1 cellular context compared by ENCODE assay signal in the genomic region with DNA sequence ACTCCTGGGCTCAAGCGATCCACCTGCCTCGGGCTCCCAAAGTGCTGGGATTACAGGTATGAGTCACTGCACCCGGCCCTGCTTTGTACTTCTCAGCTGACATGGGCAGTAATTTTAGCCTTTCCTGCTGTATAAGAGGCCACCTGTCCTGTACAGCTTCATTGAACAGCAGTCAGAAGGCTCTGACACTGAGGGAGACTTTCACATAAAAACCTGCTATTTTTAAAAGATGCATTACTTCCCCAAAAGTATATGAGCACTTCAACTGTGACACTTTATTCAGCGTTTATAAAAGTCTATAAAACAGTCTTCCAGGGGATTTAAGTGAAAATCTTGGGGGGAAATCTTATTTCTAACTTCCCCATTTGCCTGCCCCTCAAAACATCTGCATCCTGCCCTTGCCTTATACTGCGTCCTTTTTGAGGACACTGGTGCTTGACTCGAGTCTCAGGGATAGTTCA.
TF ChIP-seq lines count a peak whose summit lies in the region.

No MANE protein-coding gene starts in this region.

TF ChIP-seq in GM12878, 131 proteins besides CTCF, POLR2A, EP300 and RAD21:
- peak; percentile 39; the same call in 1 of the 2 replicates for TF ChIP-seq CREM (IDR thresholded peaks at IDR 0.05; ENCODE audit: low read depth)
- TF ChIP-seq IKZF2 (IDR thresholded peaks at IDR 0.05) = peak; percentile 45 to 47; a peak in 2 of 4 replicates
- TF ChIP-seq, protein P1, sequence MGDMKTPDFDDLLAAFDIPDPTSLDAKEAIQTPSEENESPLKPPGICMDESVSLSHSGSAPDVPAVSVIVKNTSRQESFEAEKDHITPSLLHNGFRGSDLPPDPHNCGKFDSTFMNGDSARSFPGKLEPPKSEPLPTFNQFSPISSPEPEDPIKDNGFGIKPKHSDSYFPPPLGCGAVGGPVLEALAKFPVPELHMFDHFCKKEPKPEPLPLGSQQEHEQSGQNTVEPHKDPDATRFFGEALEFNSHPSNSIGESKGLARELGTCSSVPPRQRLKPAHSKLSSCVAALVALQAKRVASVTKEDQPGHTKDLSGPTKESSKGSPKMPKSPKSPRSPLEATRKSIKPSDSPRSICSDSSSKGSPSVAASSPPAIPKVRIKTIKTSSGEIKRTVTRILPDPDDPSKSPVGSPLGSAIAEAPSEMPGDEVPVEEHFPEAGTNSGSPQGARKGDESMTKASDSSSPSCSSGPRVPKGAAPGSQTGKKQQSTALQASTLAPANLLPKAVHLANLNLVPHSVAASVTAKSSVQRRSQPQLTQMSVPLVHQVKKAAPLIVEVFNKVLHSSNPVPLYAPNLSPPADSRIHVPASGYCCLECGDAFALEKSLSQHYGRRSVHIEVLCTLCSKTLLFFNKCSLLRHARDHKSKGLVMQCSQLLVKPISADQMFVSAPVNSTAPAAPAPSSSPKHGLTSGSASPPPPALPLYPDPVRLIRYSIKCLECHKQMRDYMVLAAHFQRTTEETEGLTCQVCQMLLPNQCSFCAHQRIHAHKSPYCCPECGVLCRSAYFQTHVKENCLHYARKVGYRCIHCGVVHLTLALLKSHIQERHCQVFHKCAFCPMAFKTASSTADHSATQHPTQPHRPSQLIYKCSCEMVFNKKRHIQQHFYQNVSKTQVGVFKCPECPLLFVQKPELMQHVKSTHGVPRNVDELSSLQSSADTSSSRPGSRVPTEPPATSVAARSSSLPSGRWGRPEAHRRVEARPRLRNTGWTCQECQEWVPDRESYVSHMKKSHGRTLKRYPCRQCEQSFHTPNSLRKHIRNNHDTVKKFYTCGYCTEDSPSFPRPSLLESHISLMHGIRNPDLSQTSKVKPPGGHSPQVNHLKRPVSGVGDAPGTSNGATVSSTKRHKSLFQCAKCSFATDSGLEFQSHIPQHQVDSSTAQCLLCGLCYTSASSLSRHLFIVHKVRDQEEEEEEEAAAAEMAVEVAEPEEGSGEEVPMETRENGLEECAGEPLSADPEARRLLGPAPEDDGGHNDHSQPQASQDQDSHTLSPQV (IDR thresholded peaks at IDR 0.05) = no peak
- peak; percentile 51; the same call in 1 of the 2 replicates for TF ChIP-seq TCF12 (IDR thresholded peaks at IDR 0.05; ENCODE audit: low read depth, low read length)
- TF ChIP-seq JUNB (IDR thresholded peaks at IDR 0.05) = peak; percentile 68
- 0 out of 2 replicates have a peak, but pooled peaks have one; percentile 48 for TF ChIP-seq TCF3 (IDR thresholded peaks at IDR 0.05; ENCODE audit: borderline replicate concordance, insufficient read depth, low read depth, low read length)
- no peak for TF ChIP-seq CHD2 (IDR thresholded peaks at IDR 0.05; ENCODE audit: borderline replicate concordance, low read depth, low read length)
- TF ChIP-seq TCF7 (IDR thresholded peaks at IDR 0.05; ENCODE audit: borderline replicate concordance) = peak; percentile 76
- no peak for TF ChIP-seq BHLHE40 (IDR thresholded peaks at IDR 0.05; ENCODE audit: borderline replicate concordance in 1 of 2, low read depth in 2 of 2, low read length in 1 of 2)
- peak; percentile 93 for TF ChIP-seq EED (IDR thresholded peaks at IDR 0.05; ENCODE audit: low read depth)
- TF ChIP-seq, protein P2, sequence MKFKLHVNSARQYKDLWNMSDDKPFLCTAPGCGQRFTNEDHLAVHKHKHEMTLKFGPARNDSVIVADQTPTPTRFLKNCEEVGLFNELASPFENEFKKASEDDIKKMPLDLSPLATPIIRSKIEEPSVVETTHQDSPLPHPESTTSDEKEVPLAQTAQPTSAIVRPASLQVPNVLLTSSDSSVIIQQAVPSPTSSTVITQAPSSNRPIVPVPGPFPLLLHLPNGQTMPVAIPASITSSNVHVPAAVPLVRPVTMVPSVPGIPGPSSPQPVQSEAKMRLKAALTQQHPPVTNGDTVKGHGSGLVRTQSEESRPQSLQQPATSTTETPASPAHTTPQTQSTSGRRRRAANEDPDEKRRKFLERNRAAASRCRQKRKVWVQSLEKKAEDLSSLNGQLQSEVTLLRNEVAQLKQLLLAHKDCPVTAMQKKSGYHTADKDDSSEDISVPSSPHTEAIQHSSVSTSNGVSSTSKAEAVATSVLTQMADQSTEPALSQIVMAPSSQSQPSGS (IDR thresholded peaks at IDR 0.05; ENCODE audit: low read length) = peak; percentile 41
- no peak for TF ChIP-seq GABPA (IDR thresholded peaks at IDR 0.05; ENCODE audit: low read depth)
TF ChIP-seq in GM12878: peak in this region for 8.
